In genomic region chr7:49770838-49771237, GRCh38 we compare ENCODE assay signal across 10 cellular contexts. TPM values are rescaled to one million over a fixed set of nuclear protein-coding genes. Genes with fewer than 3 reads are reported as not detected.
"Had no signal": no experiment of that assay in that cellular context is flagged by ENCODE, and none has a peak within 500 bp of the region (broad histone marks: within the 10 kb centered on the region; RNA-seq: fewer than 3 reads in every experiment).

No MANE protein-coding gene starts in this region.

- H3K9me3 ChIP-seq: HAP-1 had no signal

- ATAC-seq: HCT116 had no signal

- H3K36me3 ChIP-seq: HAP-1 had no signal

- H3K4me3 Mint-ChIP-seq: HFFc6 had no signal

- H3K27ac ChIP-seq: GM23248, HL-60 had no signal

- H2AFZ ChIP-seq: GM23248 had no signal

- DNase-seq: GM23248, GOT3, H7, HFFc6, IMR-90, KBM-7 had no signal

- H3K9ac ChIP-seq: GM23248 had no signal

- H3K27ac Mint-ChIP-seq: HFFc6 had no signal

- H3K4me3 ChIP-seq: GM23248, HAP-1 had no signal

- H3K4me1 ChIP-seq: HAP-1 had no signal

RNA-seq across cellular contexts. Expression of gene VWC2, which starts 2.6 kb away (rescaled TPM):
- total RNA-seq: GM23248, HFFc6, HT1080, IMR-90 had no signal
- polyA plus RNA-seq: GM23248, IMR-90 had no signal
